8 cellular contexts compared by ENCODE assay signal in the genomic region with DNA sequence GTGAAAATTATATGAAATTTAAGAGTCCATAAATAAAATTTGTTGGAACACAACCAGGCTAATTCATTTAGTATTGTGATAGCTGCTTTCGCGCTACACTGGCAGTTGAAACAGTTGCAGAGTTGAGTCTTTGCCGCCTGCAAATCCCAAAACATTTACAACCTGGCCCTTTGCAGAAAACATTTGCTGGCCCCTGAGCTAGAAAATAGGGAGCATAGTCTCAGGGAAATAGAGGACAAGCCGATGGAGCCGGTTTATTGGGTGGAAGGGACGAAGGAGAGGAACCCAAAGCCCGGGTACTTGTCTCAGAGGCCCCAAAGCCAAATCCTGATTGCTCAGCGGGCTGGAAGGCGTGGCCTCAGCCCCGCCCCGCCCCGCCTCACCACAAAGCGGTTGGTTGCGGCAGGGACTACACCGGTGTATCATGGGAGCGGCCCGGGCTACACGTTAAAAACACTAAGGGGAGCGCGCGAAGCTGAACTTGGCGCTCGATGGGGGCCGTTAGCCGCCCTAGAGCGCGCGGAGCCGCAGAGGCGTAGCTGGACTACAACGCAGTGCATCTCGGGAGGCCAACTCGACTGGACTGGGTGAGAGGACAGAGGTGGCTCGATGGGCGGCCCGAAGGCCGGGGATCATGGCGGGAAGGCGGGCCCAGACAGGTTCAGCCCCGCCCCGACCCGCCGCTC. TPM values are rescaled to one million over a fixed set of nuclear protein-coding genes. Genes with fewer than 3 reads are reported as not detected.
DNase-seq lines count a peak whose midpoint lies in the region; ATAC-seq, FAIRE-seq and TF ChIP-seq lines count a peak whose summit lies in the region.

No MANE protein-coding gene starts in this region.

- H3K36me3 Mint-ChIP-seq in type B pancreatic cell: peaks cover 3% of the 10 kb centered on the region

- ATAC-seq in HG02798 (IDR thresholded peaks at IDR 0.05; ENCODE audit: poor library complexity, unreplicated experiment) (peak; percentile 90), heart right ventricle (peak; percentile 96 to 98 (median 97))

- TF ChIP-seq CTCF in heart right ventricle (IDR thresholded peaks at IDR 0.05) (no peak), type B pancreatic cell (conservative IDR thresholded peaks at IDR 0.05) (no peak)

- DNase-seq in GM12891 (ENCODE audit: insufficient read length, low spot score): peak; percentile 97
- peak; percentile 94 for DNase-seq in NCI-H1417 treated with DMSO at 0.1 percent for 48 hours (lab: John Stamatoyannopoulos, UW)
- peak; percentile 83 to 94 for DNase-seq in SW 1271 (lab: John Stamatoyannopoulos, UW)
- peak; percentile 93 for DNase-seq in adipocyte (ENCODE audit: low read depth)
- peak; percentile 89 for DNase-seq in heart right ventricle
- peak; percentile 83 for DNase-seq in pons (ENCODE audit: low spot score)
- peak; percentile 92 for DNase-seq in type B pancreatic cell (ENCODE audit: extremely low spot score, unreplicated experiment)

- H3K27me3 ChIP-seq in adipocyte (replicated peaks; ENCODE audit: control insufficient read depth, insufficient read depth, low read length): no peaks in the 10 kb centered on the region
- H3K27me3 ChIP-seq in heart right ventricle: no peaks in the 10 kb centered on the region

- H3K9me3 ChIP-seq in adipocyte (ENCODE audit: control insufficient read depth, low read length): no peaks in the 10 kb centered on the region
- H3K9me3 ChIP-seq in heart right ventricle: no peaks in the 10 kb centered on the region

- H3K4me1 ChIP-seq in adipocyte (ENCODE audit: control insufficient read depth, insufficient read depth, low read length) (peaks cover 35% of the 10 kb centered on the region), heart right ventricle (peaks cover 0 to 40% (median 18%) of the 10 kb centered on the region in 9 donors)

- no peaks in the 10 kb centered on the region for H3K9me3 Mint-ChIP-seq in type B pancreatic cell

- H3K9ac ChIP-seq in adipocyte (ENCODE audit: low read length): peak overlapping the region; percentile 88

- peak overlapping the region; percentile 93 for H3K27ac Mint-ChIP-seq in type B pancreatic cell

- intact Hi-C loops in heart right ventricle (cut with DNase I): loop anchor here in 3 of 10 donors (1.0 to 5.0 kb wide), 3 partner anchors 42 to 44 kb away; partner anchors contain the start of genes CDCA5 (in 3 of the 3) and ZFPL1 (in 3 of the 3)

- peak overlapping the region; percentile 93 for H3K4me3 Mint-ChIP-seq in type B pancreatic cell

- peaks cover 4% of the 10 kb centered on the region for H3K4me1 Mint-ChIP-seq in type B pancreatic cell (ENCODE audit: unreplicated experiment)

- H3K36me3 ChIP-seq in adipocyte (ENCODE audit: control insufficient read depth, insufficient read depth, low read length, severe bottlenecking) (peaks cover 21% of the 10 kb centered on the region), heart right ventricle (peaks cover 0 to 59% (median 13%) of the 10 kb centered on the region in 9 donors)

- TF ChIP-seq POLR2A in GM12891 (IDR thresholded peaks at IDR 0.05; ENCODE audit: low read depth, low read length): no peak; the same call in 1 of the 2 replicates

- FAIRE-seq in GM12891 (lab: Jason Lieb, UNC): peak; percentile 99

- 3 to 4% methylated on average over 43 of the region's 43 CpGs for WGBS in heart right ventricle, 2 donors

- H3K27me3 Mint-ChIP-seq in type B pancreatic cell: no peaks in the 10 kb centered on the region

- H3K4me3 ChIP-seq in adipocyte (ENCODE audit: low read length): peak overlapping the region; percentile 85
- peak overlapping the region; percentile 42 to 92 (median 80) for H3K4me3 ChIP-seq in heart right ventricle

- H3K27ac ChIP-seq in heart right ventricle: peak overlapping the region; percentile 81 to 97 (median 93)

TF ChIP-seq in GM12891, 5 proteins besides CTCF, POLR2A, EP300 and RAD21:
- TF ChIP-seq POLR2AphosphoS5 (IDR thresholded peaks at IDR 0.05; ENCODE audit: low read depth, low read length) (no peak), PAX5 (IDR thresholded peaks at IDR 0.05; ENCODE audit: insufficient read depth, low read length, severe bottlenecking) (peak; percentile 3), TAF1 (IDR thresholded peaks at IDR 0.05; ENCODE audit: low read depth, low read length) (0 out of 2 replicates have a peak, but pooled peaks have one; percentile 26), POU2F2 (IDR thresholded peaks at IDR 0.05; ENCODE audit: low read depth, low read length) (0 out of 2 replicates have a peak, but pooled peaks have one; percentile 27)

RNA-seq across cellular contexts. Expression of gene SAC3D1, which starts 0.3 kb away (rescaled TPM):
- 10.0 TPM for polyA plus RNA-seq in GM12891 (2012; ENCODE audit: low read depth, missing spikeins)
- total RNA-seq in heart right ventricle (1 to 10 TPM; 3.8 to 9.3 (median 4.8) TPM), type B pancreatic cell (ENCODE audit: low replicate concordance) (16.7 and 21.9 TPM in 2 replicates)
- polyA plus RNA-seq in heart right ventricle: 10 to 100 TPM in 1 of 2 donors, 1 to 10 TPM in 1; 4.7 to 17.3 TPM

RNA-seq across cellular contexts. Expression of gene SNX15, which starts 13.4 kb away (rescaled TPM):
- polyA plus RNA-seq in GM12891 (2012; ENCODE audit: low read depth, missing spikeins): 11.5 TPM
- total RNA-seq in heart right ventricle (10 to 100 TPM; 11.4 to 21.8 (median 15.2) TPM), type B pancreatic cell (ENCODE audit: low replicate concordance) (21.3 and 25.3 TPM in 2 replicates)
- polyA plus RNA-seq in heart right ventricle: 10 to 100 TPM; 14.7 to 23.2 TPM

RNA-seq across cellular contexts. Expression of gene NAALADL1, which starts 17.7 kb away (rescaled TPM):
- 17.7 TPM for polyA plus RNA-seq in GM12891 (2012; ENCODE audit: low read depth, missing spikeins)
- 1 to 10 TPM; 2.1 to 6.8 (median 3.7) TPM for total RNA-seq in heart right ventricle
- polyA plus RNA-seq in heart right ventricle: 1 to 10 TPM; 8.1 to 9.1 TPM
- total RNA-seq in type B pancreatic cell (ENCODE audit: low replicate concordance): 1.2 and 4.3 TPM in 2 replicates

RNA-seq across cellular contexts. Expression of gene ARL2, which starts 26.7 kb away (rescaled TPM):
- polyA plus RNA-seq in GM12891 (2012; ENCODE audit: low read depth, missing spikeins): 94.2 TPM
- 100 to 1,000 TPM in 9 of 10 donors, 10 to 100 TPM in 1; 92.6 to 144 (median 117) TPM for total RNA-seq in heart right ventricle
- polyA plus RNA-seq in heart right ventricle: 100 to 1,000 TPM; 115 to 157 TPM
- total RNA-seq in type B pancreatic cell (ENCODE audit: low replicate concordance): 63.0 and 65.8 TPM in 2 replicates

RNA-seq across cellular contexts. Expression of gene CDCA5, which starts 43.2 kb away (rescaled TPM):
- polyA plus RNA-seq in GM12891 (2012; ENCODE audit: low read depth, missing spikeins): 43.2 TPM
- total RNA-seq in heart right ventricle: 1 to 10 TPM in 5 of 10 donors, under 1 TPM in 5; 0.50 to 5.3 (median 1.0) TPM
- polyA plus RNA-seq in heart right ventricle: under 1 TPM; 0.45 to 0.80 TPM
- 18.7 and 39.3 TPM in 2 replicates for total RNA-seq in type B pancreatic cell (ENCODE audit: low replicate concordance)

Comparison
In these comparisons a context has a peak if more than half of its experiments do, and no peak if none do; other contexts are left out.
1. Peak in every context shown above with its lines: DNase-seq, ATAC-seq, H3K4me3 ChIP-seq and H3K27ac ChIP-seq.